ENCODE assay signal across 13 cellular contexts in genomic region chr12:70722584-70723343, GRCh38.
DNase-seq lines count a peak whose midpoint lies in the region; ATAC-seq, FAIRE-seq and TF ChIP-seq lines count a peak whose summit lies in the region.
"Had no signal": no experiment of that assay in that cellular context is flagged by ENCODE, and none has a peak within 500 bp of the region (broad histone marks: within the 10 kb centered on the region; RNA-seq: fewer than 3 reads in every experiment).

No MANE protein-coding gene starts in this region.

- H3K9me3 Mint-ChIP-seq in stimulated activated naive CD8-positive, alpha-beta T cell treated with anti-CD3 and anti-CD28 coated beads, Interleukin-15, amount 100 ng/mL, for 72 hours: no peaks in the 10 kb centered on the region
- H3K9me3 Mint-ChIP-seq in astrocyte (ENCODE audit: unreplicated experiment): no peaks in the 10 kb centered on the region

- no peak overlapping the region for H3K4me2 ChIP-seq in astrocyte (ENCODE audit: low read length)

- H3K36me3 ChIP-seq in astrocyte (ENCODE audit: insufficient read depth, low read length): no peaks in the 10 kb centered on the region

- H3K4me3 Mint-ChIP-seq in stimulated activated naive CD8-positive, alpha-beta T cell treated with anti-CD3 and anti-CD28 coated beads, Interleukin-15, amount 100 ng/mL, for 72 hours: no peak overlapping the region
- no peak overlapping the region for H3K4me3 Mint-ChIP-seq in astrocyte (ENCODE audit: unreplicated experiment)

- H2AFZ ChIP-seq in astrocyte (ENCODE audit: low read depth, low read length): no peak overlapping the region

- H3K27ac ChIP-seq in astrocyte (ENCODE audit: low read depth, low read length): no peak overlapping the region
- H3K27ac ChIP-seq: HL-60 had no signal

- FAIRE-seq in astrocyte (lab: Jason Lieb, UNC): peak; percentile 29

- DNase-seq in stimulated activated naive CD8-positive, alpha-beta T cell treated with anti-CD3 and anti-CD28 coated beads, Interleukin-15, amount 100 ng/mL, for 72 hours: no peak
- no peak for DNase-seq in stimulated activated naive CD8-positive, alpha-beta T cell treated with anti-CD3 and anti-CD28 coated beads, Interleukin-15, Interleukin-2, amounts not matched to agents 100 U/mL and 50 U/mL, for 24 hours
- DNase-seq in astrocyte (ENCODE audit: low read depth) (peak; percentile 43), iris pigment epithelial cell (ENCODE audit: low read depth) (peak; percentile 7), NCI-H526 treated with DMSO at 0.1 percent for 48 hours (lab: John Stamatoyannopoulos, UW) (no peak), NCI-H1930 (lab: John Stamatoyannopoulos, UW) (no peak), NCI-H2107 treated with DMSO at 0.1 percent for 48 hours (lab: John Stamatoyannopoulos, UW; ENCODE audit: unreplicated experiment) (no peak)
- DNase-seq: C1 segment of cervical spinal cord, cerebellar nuclear complex, NCI-H1436 had no signal

- no peak overlapping the region for H3K4me3 ChIP-seq in astrocyte (ENCODE audit: insufficient read depth, low read depth, low read length)
- H3K4me3 ChIP-seq: skin epidermis had no signal

- no peaks in the 10 kb centered on the region for H4K20me1 ChIP-seq in astrocyte (ENCODE audit: insufficient read depth, low read length)

- H3K36me3 Mint-ChIP-seq in astrocyte (ENCODE audit: low read depth, unreplicated experiment): no peaks in the 10 kb centered on the region

- H3K79me2 ChIP-seq in astrocyte (ENCODE audit: insufficient read depth, low read length): no peaks in the 10 kb centered on the region

- no peaks in the 10 kb centered on the region for H3K4me1 ChIP-seq in astrocyte (ENCODE audit: insufficient read depth, low read length)

- H3K27me3 ChIP-seq in astrocyte (ENCODE audit: insufficient read depth, low read length): no peaks in the 10 kb centered on the region

- H3K27me3 Mint-ChIP-seq in stimulated activated naive CD8-positive, alpha-beta T cell treated with anti-CD3 and anti-CD28 coated beads, Interleukin-15, amount 100 ng/mL, for 72 hours: peaks cover 20% of the 10 kb centered on the region
- H3K27me3 Mint-ChIP-seq in astrocyte (ENCODE audit: low read depth, unreplicated experiment): no peaks in the 10 kb centered on the region

- no peak for TF ChIP-seq CTCF in astrocyte (IDR thresholded peaks at IDR 0.05; ENCODE audit: insufficient read depth, low read depth, low read length)

- no peaks in the 10 kb centered on the region for H3K4me1 Mint-ChIP-seq in stimulated activated naive CD8-positive, alpha-beta T cell treated with anti-CD3 and anti-CD28 coated beads, Interleukin-15, amount 100 ng/mL, for 72 hours
- no peaks in the 10 kb centered on the region for H3K4me1 Mint-ChIP-seq in astrocyte (ENCODE audit: low read depth, unreplicated experiment)

- no peak overlapping the region for H3K9ac ChIP-seq in astrocyte (ENCODE audit: low read length)

- H3K27ac Mint-ChIP-seq in stimulated activated naive CD8-positive, alpha-beta T cell treated with anti-CD3 and anti-CD28 coated beads, Interleukin-15, amount 100 ng/mL, for 72 hours: peak overlapping the region in 1 of 2 donors; percentile 27
- no peak overlapping the region for H3K27ac Mint-ChIP-seq in astrocyte (ENCODE audit: unreplicated experiment)

- peak; percentile 65 for ATAC-seq in stimulated activated naive CD8-positive, alpha-beta T cell treated with anti-CD3 and anti-CD28 coated beads, Interleukin-15, amount 100 ng/mL, for 72 hours
- no peak for ATAC-seq in stimulated activated naive CD8-positive, alpha-beta T cell treated with anti-CD3 and anti-CD28 coated beads, Interleukin-15, Interleukin-2, amounts not matched to agents 100 U/mL and 50 U/mL, for 24 hours
- no peak for ATAC-seq in HG03196 (IDR thresholded peaks at IDR 0.05; ENCODE audit: unreplicated experiment)

- no peaks in the 10 kb centered on the region for H3K9me3 ChIP-seq in astrocyte (ENCODE audit: insufficient read depth, low read depth, low read length)

Comparison
In these comparisons a context has a peak if more than half of its experiments do, and no peak if none do; other contexts are left out.
1. DNase-seq: peak in astrocyte (single experiment) and iris pigment epithelial cell (single experiment); none in stimulated activated naive CD8-positive, alpha-beta T cell treated with anti-CD3 and anti-CD28 coated beads, Interleukin-15, amount 100 ng/mL, for 72 hours (0 of 2), stimulated activated naive CD8-positive, alpha-beta T cell treated with anti-CD3 and anti-CD28 coated beads, Interleukin-15, Interleukin-2, amounts not matched to agents 100 U/mL and 50 U/mL, for 24 hours (single experiment), NCI-H526 treated with DMSO at 0.1 percent for 48 hours (single experiment), NCI-H1930 (0 of 2) and NCI-H2107 treated with DMSO at 0.1 percent for 48 hours (single experiment).